ENCODE assay signal across 37 cellular contexts in the genomic region with DNA sequence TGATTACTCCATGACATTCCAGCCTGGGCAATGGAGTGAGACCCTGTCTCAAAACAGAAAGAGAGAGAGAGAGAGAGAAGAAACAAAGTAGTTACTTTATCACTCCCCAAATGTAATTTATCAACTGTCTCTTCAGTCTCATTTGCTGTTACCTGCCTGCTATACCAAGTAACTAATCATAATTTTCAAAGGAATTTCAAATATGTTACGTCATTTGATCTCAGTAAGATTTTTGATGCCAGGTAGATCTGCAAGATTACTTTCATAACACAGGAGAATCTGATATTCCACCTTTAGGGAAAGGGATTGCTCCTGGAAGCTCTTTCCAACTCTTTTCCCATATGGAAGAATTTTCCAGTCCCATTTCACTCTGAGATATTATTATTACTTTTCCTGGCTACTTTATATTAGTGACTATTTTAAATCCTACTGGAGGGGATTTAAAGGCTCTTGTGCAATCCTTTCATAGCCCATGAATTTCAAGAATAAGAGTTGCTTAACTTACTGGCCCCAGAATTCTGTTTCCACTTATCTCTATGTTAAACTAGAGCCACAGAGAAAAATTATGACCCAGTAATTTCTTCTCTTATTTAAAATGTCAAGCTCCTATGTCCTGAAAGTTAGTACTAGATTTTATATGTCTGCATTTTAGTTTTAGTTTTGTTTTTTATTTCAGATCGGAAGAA.
"Had no signal": no experiment of that assay in that cellular context is flagged by ENCODE, and none has a peak within 500 bp of the region (broad histone marks: within the 10 kb centered on the region; RNA-seq: fewer than 3 reads in every experiment).

No MANE protein-coding gene starts in this region.

- H3K27me3 ChIP-seq: ascending aorta, cardiac muscle cell, MG63, Peyer's patch, SJSA1 had no signal

- H3K4me1 ChIP-seq: ascending aorta, Peyer's patch, SJSA1 had no signal

- H3K4me3 ChIP-seq: ascending aorta, cardiac muscle cell, MG63, Peyer's patch, SJSA1 had no signal

- H3K9me3 ChIP-seq: ascending aorta, MG63, Peyer's patch, SJSA1 had no signal

- H3K27ac ChIP-seq: ascending aorta, cardiac muscle cell, Peyer's patch, SJSA1, VCaP had no signal

- DNase-seq: activated B cell treated with CpG ODN at 0.5 μM for 24 hours; activated CD4-positive, alpha-beta memory T cell treated with anti-CD3 and anti-CD28 coated beads, Interleukin-2, amount 10 ng/mL, durations not matched to agents 7 days and 5 days; activated CD4-positive, alpha-beta T cell treated with anti-CD3 and anti-CD28 coated beads for 4 hours; activated CD4-positive, alpha-beta T cell treated with anti-CD3 and anti-CD28 coated beads, Interleukin-2, amount 50 U/mL, for 1 hour; activated CD4-positive, CD25-positive, alpha-beta regulatory T cell treated with anti-CD3 and anti-CD28 coated beads, Interleukin-2, amount 50 U/mL, for 72 hours; activated CD8-positive, alpha-beta memory T cell treated with anti-CD3 and anti-CD28 coated beads for 24 hours; activated CD8-positive, alpha-beta memory T cell treated with anti-CD3 and anti-CD28 coated beads, Interleukin-2, amount 10 ng/mL, durations not matched to agents 7 days and 5 days; activated CD8-positive, alpha-beta memory T cell treated with anti-CD3 and anti-CD28 coated beads, Interleukin-2, amount 50 U/mL, for 48 hours; activated effector memory CD4-positive, alpha-beta T cell treated with Interleukin-2 at 50 U/mL for 16 hours; activated naive CD4-positive, alpha-beta T cell treated with anti-CD3 and anti-CD28 coated beads, Interleukin-2, amount 10 ng/mL, durations not matched to agents 7 days and 5 days; activated naive CD8-positive, alpha-beta T cell treated with anti-CD3 and anti-CD28 coated beads, Interleukin-2, amount 50 U/mL, for 24 hours; activated T-cell treated with anti-CD3 and anti-CD28 coated beads, Interleukin-2, amount 50 U/mL, for 48 hours; amygdala; Kasumi-1; MG63; MV-4-11; NCI-H1092; NCI-H1436 treated with DMSO at 0.1 percent for 48 hours; NCI-H1694 treated with DMSO at 0.1 percent for 48 hours; NCI-H2029; NCI-H2107; NCI-H2171; NCI-H510A; NCI-H526; NCI-H748 treated with DMSO at 0.1 percent for 48 hours; NK-92 treated with Interleukin-12 subunit alpha and Interleukin-12 subunit beta, amount 100 ng/mL, for 24 hours; PC-3; Peyer's patch; RPMI8226; SHP77 treated with DMSO at 0.1 percent for 48 hours; T-helper 1 cell; T-helper 2 cell; T-helper 9 cell had no signal

- H3K36me3 ChIP-seq: ascending aorta, cardiac muscle cell, MG63, Peyer's patch, SJSA1 had no signal
